In the genomic region with DNA sequence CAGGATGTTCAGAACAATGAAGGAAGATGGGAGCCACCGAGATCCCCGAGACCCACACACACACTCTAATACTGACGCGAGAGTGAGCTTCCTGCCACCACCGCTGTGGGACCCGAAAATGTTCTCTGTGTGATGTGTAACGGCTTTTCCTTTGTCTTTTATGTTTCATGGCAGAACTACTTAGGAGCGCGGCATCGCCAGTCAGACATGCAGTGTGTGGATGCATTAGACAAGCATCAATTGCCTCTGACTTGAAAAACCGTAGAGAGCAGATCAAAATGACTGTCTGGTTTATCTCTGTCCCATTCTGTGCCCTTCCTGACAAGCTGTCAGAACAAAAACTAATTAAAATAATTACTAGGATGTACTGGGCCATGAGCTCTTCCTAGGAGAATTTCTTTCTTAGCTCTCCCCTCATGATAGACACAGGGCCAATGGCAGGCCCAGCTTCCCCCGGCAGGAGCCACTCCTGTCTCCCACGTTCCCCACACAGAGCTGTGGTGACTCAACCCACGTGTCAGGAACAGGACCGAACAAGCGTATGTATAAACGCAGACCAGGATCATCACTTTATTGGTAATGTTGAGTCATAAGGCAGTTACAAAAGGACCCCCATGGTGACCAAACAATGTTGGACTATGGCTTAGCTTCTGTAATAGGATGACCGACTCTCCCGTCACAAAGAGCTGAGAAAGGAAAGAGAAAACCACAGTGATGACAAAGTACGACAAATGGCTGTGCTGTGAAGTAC, we compare ENCODE assay signal across 20 cellular contexts.
DNase-seq lines count a peak whose midpoint lies in the region; ATAC-seq, FAIRE-seq and TF ChIP-seq lines count a peak whose summit lies in the region.
"Had no signal": no experiment of that assay in that cellular context is flagged by ENCODE, and none has a peak within 500 bp of the region (broad histone marks: within the 10 kb centered on the region; RNA-seq: fewer than 3 reads in every experiment).

No MANE protein-coding gene starts in this region.

- CTCF ChIA-PET in AG04450 (lab: Charles Lee), result interaction anchor here (0.8 to 1.2 kb wide), 3 partner anchors 12 to 917 kb away, joined by 3 read pairs; no protein-coding TSS in a partner anchor

- H3K4me3 ChIP-seq in AG04450 (ENCODE audit: low read depth, low read length) (no peak overlapping the region), SJSA1 (no peak overlapping the region), esophagus squamous epithelium (no peak overlapping the region)
- H3K4me3 ChIP-seq: dorsolateral prefrontal cortex had no signal

- H3K27ac ChIP-seq in AG04450 (ENCODE audit: low read depth, low read length) (no peak overlapping the region), SJSA1 (peak overlapping the region; percentile 25; the same call in 1 of the 2 replicates), esophagus squamous epithelium (no peak overlapping the region)
- H3K27ac ChIP-seq: dorsolateral prefrontal cortex had no signal

- POLR2A ChIA-PET in AG04450 (lab: Yijun Ruan, JAX), result no interaction called here

- FAIRE-seq in GM19239 (lab: Jason Lieb, UNC), result no peak
- FAIRE-seq: G401.6 had no signal

- no peaks in the 10 kb centered on the region for H3K36me3 ChIP-seq in SJSA1
- H3K36me3 ChIP-seq in esophagus squamous epithelium, result peaks cover 0 to 21% (median 0%) of the 10 kb centered on the region in 3 donors

- WGBS in esophagus squamous epithelium, 2 donors, result 66 to 75% methylated on average over 19 to 20 of the region's 20 CpGs

- H3K9me3 ChIP-seq in AG04450 (ENCODE audit: control insufficient read depth, insufficient read depth, low read length) (no peaks in the 10 kb centered on the region; the same call in none of the 2 replicates), SJSA1 (replicated peaks) (no peaks in the 10 kb centered on the region), esophagus squamous epithelium (no peaks in the 10 kb centered on the region)

- H3K27me3 ChIP-seq in AG04450 (ENCODE audit: control insufficient read depth, insufficient read depth, low read length), result no peaks in the 10 kb centered on the region
- H3K27me3 ChIP-seq in SJSA1 (replicated peaks), result no peaks in the 10 kb centered on the region
- no peaks in the 10 kb centered on the region for H3K27me3 ChIP-seq in esophagus squamous epithelium
- H3K27me3 ChIP-seq: dorsolateral prefrontal cortex had no signal

- peak; percentile 7; the same call in 1 of the 2 replicates for TF ChIP-seq CTCF in AG04450 (IDR thresholded peaks at IDR 0.05; ENCODE audit: low read depth, low read length)
- TF ChIP-seq CTCF in esophagus squamous epithelium (IDR thresholded peaks at IDR 0.05), result peak in 1 of 6 experiments; percentile 10

- ATAC-seq in HG03378 (IDR thresholded peaks at IDR 0.05; ENCODE audit: unreplicated experiment), result no peak
- ATAC-seq: activated T-cell treated with anti-CD3 and anti-CD28 coated beads, Interleukin-2, amount 50 U/mL, for 4 hours; stimulated activated naive B cell treated with anti-CD40 and anti-IgM and Interleukin-4, amounts not matched to agents 10 μg/mL and 1 μg/mL and 100 μg/mL, for 72 hours had no signal

- no peak for TF ChIP-seq POLR2A in esophagus squamous epithelium (IDR thresholded peaks at IDR 0.05)

- DNase-seq in AG04450 (ENCODE audit: low read depth, low spot score) (peak; percentile 24), HCEC 1CT (peak; percentile 82), SJSA1 (ENCODE audit: low read depth in 1 of 2, low spot score in 2 of 2) (peak; percentile 62 to 80), fibroblast of peridontal ligament (ENCODE audit: extremely low read depth) (peak; percentile 43), NCI-H510A (lab: John Stamatoyannopoulos, UW) (no peak), esophagus squamous epithelium (lab: John Stamatoyannopoulos, UW) (no peak), GM19239 (ENCODE audit: insufficient read length, low spot score) (no peak)
- DNase-seq: activated CD4-positive, alpha-beta T cell treated with anti-CD3 and anti-CD28 coated beads, Interleukin-2, amount 10 ng/mL, durations not matched to agents 24 days and 14 days; activated T-cell treated with anti-CD3 and anti-CD28 coated beads, Interleukin-2, amount 50 U/mL, for 4 hours; CD4-positive, CD25-positive, alpha-beta regulatory T cell; dorsolateral prefrontal cortex; GOT3; kidney glomerular epithelial cell; MM.1S; NCI-H2107; stimulated activated CD4-positive, alpha-beta T cell treated with anti-CD3 and anti-CD28 coated beads, Interleukin-4, amount 100 ng/mL, for 4 hours; stimulated activated naive B cell treated with anti-CD40 and anti-IgM and Interleukin-4, amounts not matched to agents 10 μg/mL and 1 μg/mL and 100 μg/mL, for 72 hours; T-helper 2 cell had no signal

- intact Hi-C loops in esophagus squamous epithelium (cut with DNase I), result no loop called here

- H3K4me1 ChIP-seq in SJSA1 (replicated peaks) (peaks cover 11% of the 10 kb centered on the region), esophagus squamous epithelium (peaks cover 0 to 13% (median 0%) of the 10 kb centered on the region in 3 donors)

Comparison
In these comparisons a context has a peak if more than half of its experiments do, and no peak if none do; other contexts are left out.
1. DNase-seq: peak in AG04450 (single experiment), HCEC 1CT (single experiment), SJSA1 (2 of 2) and fibroblast of peridontal ligament (single experiment); none in NCI-H510A (single experiment), esophagus squamous epithelium (single experiment) and GM19239 (single experiment).